1 cellular context compared by ENCODE assay signal in the genomic region with DNA sequence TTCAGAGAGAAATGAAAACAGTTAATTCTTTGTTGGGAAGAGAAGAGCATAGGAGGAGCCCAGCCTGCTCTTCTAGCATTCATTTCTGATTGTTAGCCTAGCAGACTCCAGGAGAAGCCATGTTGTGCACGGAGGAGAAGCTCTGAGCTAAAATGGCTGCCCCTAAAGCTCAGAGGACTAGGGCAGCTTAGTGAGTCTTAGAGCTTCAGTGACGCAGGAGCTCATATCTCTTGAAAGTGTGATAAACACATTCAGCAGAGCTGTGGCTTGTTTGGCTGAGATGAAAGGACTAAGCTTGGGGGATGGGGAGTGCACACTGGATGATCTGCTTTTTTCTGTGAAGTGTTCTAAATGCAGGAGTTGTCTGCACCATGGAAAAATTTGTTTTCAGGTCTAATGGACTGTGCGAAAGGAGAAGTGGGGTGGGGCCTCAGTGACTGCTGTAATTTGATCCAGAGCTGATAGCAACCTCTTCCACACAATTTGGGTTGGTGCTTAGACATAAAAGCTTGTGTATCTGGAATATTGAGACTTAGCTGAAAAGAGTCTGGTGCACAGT.
TF ChIP-seq lines count a peak whose summit lies in the region.

No MANE protein-coding gene starts in this region.

TF ChIP-seq in HEK293, 187 proteins besides CTCF, POLR2A, EP300 and RAD21 (continued from another document):
- TF ChIP-seq ZNF704 (tag by site-specific recombination; IDR thresholded peaks at IDR 0.05) = no peak
- TF ChIP-seq ZNF610 (tag by site-specific recombination; IDR thresholded peaks at IDR 0.05; ENCODE audit: borderline replicate concordance) = no peak
- TF ChIP-seq ELK4 (IDR thresholded peaks at IDR 0.05; ENCODE audit: borderline replicate concordance, low read depth, low read length) = no peak
- no peak for TF ChIP-seq ZNF529 (tag by site-specific recombination; IDR thresholded peaks at IDR 0.05; ENCODE audit: insufficient replicate concordance)
- TF ChIP-seq PRDM6 (tag by site-specific recombination; IDR thresholded peaks at IDR 0.05) = peak; percentile 72
- TF ChIP-seq SP3 (tag by site-specific recombination; IDR thresholded peaks at IDR 0.05) = no peak
- TF ChIP-seq ZFHX2 (tag by site-specific recombination; conservative IDR thresholded peaks at IDR 0.05) = no peak
- TF ChIP-seq SP7 (tag by site-specific recombination; IDR thresholded peaks at IDR 0.05) = peak; percentile 23; the same call in 1 of the 2 replicates
- no peak for TF ChIP-seq KLF8 (tag by site-specific recombination; IDR thresholded peaks at IDR 0.05)
- no peak for TF ChIP-seq BCL6B (tag by site-specific recombination; IDR thresholded peaks at IDR 0.05)
- no peak for TF ChIP-seq ZNF302 (tag by site-specific recombination; IDR thresholded peaks at IDR 0.05; ENCODE audit: low read depth)
- TF ChIP-seq PRDM1 (tag by site-specific recombination; IDR thresholded peaks at IDR 0.05) = 0 out of 2 replicates have a peak, but pooled peaks have one; percentile 16
- TF ChIP-seq ZNF837 (tag by site-specific recombination; IDR thresholded peaks at IDR 0.05) = no peak
TF ChIP-seq in HEK293: peak in this region for 19.
